ENCODE assay signal across 4 cellular contexts in the genomic region with DNA sequence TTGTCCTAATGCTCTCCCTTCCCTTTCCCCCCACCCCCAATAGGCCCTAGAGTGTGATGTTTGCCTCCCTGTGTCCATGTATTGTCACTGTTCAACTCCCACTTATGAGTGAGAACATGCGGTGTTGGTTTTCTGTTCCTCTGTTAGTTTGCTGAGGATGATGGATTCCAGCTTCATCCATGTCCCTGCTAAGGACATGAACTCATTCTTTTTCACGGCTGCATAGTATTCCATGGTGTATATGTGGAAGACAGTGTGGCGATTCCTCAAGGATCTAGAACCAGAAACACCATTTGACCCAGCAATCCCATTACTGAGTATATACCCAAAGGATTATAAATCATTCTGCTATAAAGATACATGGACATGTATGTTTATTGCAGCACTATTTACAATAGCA.
DNase-seq lines count a peak whose midpoint lies in the region; ATAC-seq, FAIRE-seq and TF ChIP-seq lines count a peak whose summit lies in the region.
"Not testable (repeated sequence)": the region's sequence is repeated elsewhere in the genome, so short reads cannot be mapped to it uniquely, and the experiment has no call there.

No MANE protein-coding gene starts in this region.

- H3K9me3 Mint-ChIP-seq in endodermal cell = not testable (repeated sequence)
- peaks cover 13% of the 10 kb centered on the region for H3K9me3 Mint-ChIP-seq in osteocyte (ENCODE audit: unreplicated experiment)

- intact Hi-C loops in K562 (cut with micrococcal nuclease) = not testable (repeated sequence)

- not testable (repeated sequence) for TF ChIP-seq EP300 in K562 (IDR thresholded peaks at IDR 0.05; ENCODE audit: low read length)

- H3K4me1 ChIP-seq in HEK293 (ENCODE audit: control insufficient read depth, insufficient read depth, low read length); K562 (replicated peaks in 1 of 2; ENCODE audit: control insufficient read depth in 2 of 2, insufficient read depth in 2 of 2, low read length in 2 of 2): not testable (repeated sequence)
- H3K4me1 ChIP-seq in endodermal cell (ENCODE audit: control insufficient read depth, insufficient read depth, low read length) = peaks cover 22% of the 10 kb centered on the region

- H3K9me3 ChIP-seq in HEK293 (ENCODE audit: control insufficient read depth, insufficient read depth, low read depth, low read length); K562 (replicated peaks; ENCODE audit: control insufficient read depth, insufficient read depth, low read depth, low read length); endodermal cell (ENCODE audit: control insufficient read depth, low read length): not testable (repeated sequence)

- FAIRE-seq in K562 (lab: Jason Lieb, UNC) = not testable (repeated sequence)

- not testable (repeated sequence) for H3K27ac ChIP-seq in HEK293 (ENCODE audit: extremely low read depth, low read depth, low read length); K562 (ENCODE audit: extremely low read depth, low read depth, low read length); endodermal cell (ENCODE audit: low read depth, low read length)

- H3K4me2 ChIP-seq in K562 (ENCODE audit: insufficient read depth, low read length) = not testable (repeated sequence)

- H3K27me3 ChIP-seq in K562 (ENCODE audit: control insufficient read depth in 2 of 2, insufficient read depth in 2 of 2, low read length in 2 of 2); endodermal cell (ENCODE audit: control insufficient read depth, insufficient read depth, low read length, poor library complexity, severe bottlenecking): not testable (repeated sequence)

- not testable (repeated sequence) for H4K20me1 ChIP-seq in K562 (replicated peaks; ENCODE audit: control insufficient read depth, insufficient read depth, low read length)

- H3K4me3 Mint-ChIP-seq in endodermal cell; osteocyte (ENCODE audit: unreplicated experiment): not testable (repeated sequence)

- not testable (repeated sequence) for H2AFZ ChIP-seq in K562 (ENCODE audit: low read depth, low read length)

- DNase-seq in K562 (ENCODE audit: extremely low read depth in 1 of 4, low spot score in 3 of 4) = not testable (repeated sequence)
- DNase-seq in endodermal cell (peak; percentile 1), osteocyte (ENCODE audit: extremely low spot score, unreplicated experiment) (peak; percentile 15)

- TF ChIP-seq POLR2A in K562 (conservative IDR thresholded peaks at IDR 0.05) = not testable (repeated sequence)

- POLR2A ChIA-PET in HEK293 (lab: Yijun Ruan, JAX); K562 (lab: Yijun Ruan, JAX): not testable (repeated sequence)

- WGBS in K562 (ENCODE audit: insufficient coverage, low coverage, missing lambda C conversion rate) = 0% methylated on average over 3 of the region's 3 CpGs
- WGBS in endodermal cell (ENCODE audit: insufficient coverage in 1 of 2, insufficient read length in 1 of 2), 2 experiments = 76% methylated on average over 2 of the region's 3 CpGs; no CpG with 5 or more reads in 1 of the 2 experiments

- not testable (repeated sequence) for TF ChIP-seq RAD21 in K562 (CRISPR knock-in tag; conservative IDR thresholded peaks at IDR 0.05 in 1 of 2, IDR thresholded peaks at IDR 0.05 in 1 of 2)

- not testable (repeated sequence) for H3K9ac ChIP-seq in K562 (ENCODE audit: insufficient read depth in 1 of 2, low read depth in 2 of 2, low read length in 2 of 2); endodermal cell (ENCODE audit: extremely low read depth, low read length, poor library complexity, severe bottlenecking)

- BruUV-seq in K562 (replicated peaks; lab: Mats Ljungman, UMichigan) = not testable (repeated sequence)

- ATAC-seq in K562 = not testable (repeated sequence)

- in situ Hi-C loops in K562 (cut with MboI) = not testable (repeated sequence)

- not testable (repeated sequence) for H3K9me1 ChIP-seq in K562 (ENCODE audit: control insufficient read depth, insufficient read depth, low read length)

- CTCF ChIA-PET in HEK293 (lab: Yijun Ruan, JAX); K562 (lab: Yijun Ruan, JAX; ENCODE audit: low intra/inter-chr PET ratio): not testable (repeated sequence)

- not testable (repeated sequence) for TF ChIP-seq CTCF in HEK293 (tag by site-specific recombination; IDR thresholded peaks at IDR 0.05); K562 (IDR thresholded peaks at IDR 0.05 in 2 of 3, conservative IDR thresholded peaks at IDR 0.05 in 1 of 3; ENCODE audit: insufficient read depth in 2 of 3, low read depth in 1 of 3, low read length in 3 of 3); endodermal cell (conservative IDR thresholded peaks at IDR 0.05); osteocyte (IDR thresholded peaks at IDR 0.05)

- not testable (repeated sequence) for H3K36me3 ChIP-seq in HEK293 (ENCODE audit: control insufficient read depth in 2 of 2, insufficient read depth in 1 of 2, low read length in 2 of 2); K562 (ENCODE audit: control insufficient read depth, insufficient read depth, low read length); endodermal cell (ENCODE audit: control insufficient read depth, insufficient read depth, low read length)

- H3K27me3 Mint-ChIP-seq in endodermal cell (ENCODE audit: insufficient read depth); osteocyte (ENCODE audit: unreplicated experiment): not testable (repeated sequence)

- H3K4me1 Mint-ChIP-seq in endodermal cell = peaks cover 33% of the 10 kb centered on the region
- H3K4me1 Mint-ChIP-seq in osteocyte (ENCODE audit: unreplicated experiment) = not testable (repeated sequence)

- not testable (repeated sequence) for H3K79me2 ChIP-seq in K562 (ENCODE audit: control insufficient read depth, insufficient read depth, low read length)

- H3K4me3 ChIP-seq in HEK293 (ENCODE audit: low read depth, low read length); K562; endodermal cell (ENCODE audit: low read length): not testable (repeated sequence)

- not testable (repeated sequence) for H3K27ac Mint-ChIP-seq in endodermal cell; osteocyte (ENCODE audit: unreplicated experiment)

- H3K36me3 Mint-ChIP-seq in endodermal cell (ENCODE audit: low read depth); osteocyte (ENCODE audit: unreplicated experiment): not testable (repeated sequence)

TF ChIP-seq in HEK293, 187 proteins besides CTCF, POLR2A, EP300 and RAD21:
- TF ChIP-seq ZNF146 (tag by site-specific recombination; IDR thresholded peaks at IDR 0.05) = peak; percentile 80

TF ChIP-seq in K562, 482 proteins besides CTCF, POLR2A, EP300 and RAD21:
- peak; percentile 70 for TF ChIP-seq ZNF146 (CRISPR knock-in tag; IDR thresholded peaks at IDR 0.05; ENCODE audit: unreplicated experiment)
